In genomic region chr15:62212746-62213145, GRCh38 we compare ENCODE assay signal across 15 cellular contexts. TPM values are rescaled to one million over a fixed set of nuclear protein-coding genes. Genes with fewer than 3 reads are reported as not detected.
A peak's percentile ranks its signal among the peaks of the same experiment; 100 is the strongest.
DNase-seq lines count a peak whose midpoint lies in the region; ATAC-seq and TF ChIP-seq lines count a peak whose summit lies in the region.
"Had no signal": no experiment of that assay in that cellular context is flagged by ENCODE, and none has a peak within 500 bp of the region (broad histone marks: within the 10 kb centered on the region; RNA-seq: fewer than 3 reads in every experiment).

No MANE protein-coding gene starts in this region.

- no peak overlapping the region for H3K27ac ChIP-seq in MM.1S (ENCODE audit: low read length)

- H3K9me3 Mint-ChIP-seq in activated naive CD8-positive, alpha-beta T cell treated with anti-CD3 and anti-CD28 coated beads for 36 hours = peaks cover 7% of the 10 kb centered on the region
- H3K9me3 Mint-ChIP-seq in activated naive CD8-positive, alpha-beta T cell treated with anti-CD3 and anti-CD28 coated beads, Interleukin-2, amount 50 U/mL, for 24 hours = peaks cover 9% of the 10 kb centered on the region
- H3K9me3 Mint-ChIP-seq in activated naive CD8-positive, alpha-beta T cell treated with anti-CD3 and anti-CD28 coated beads, Interleukin-2, amount 10 ng/mL, durations not matched to agents 7 days and 5 days = peaks cover 12% of the 10 kb centered on the region

- H3K4me3 Mint-ChIP-seq in activated naive CD8-positive, alpha-beta T cell treated with anti-CD3 and anti-CD28 coated beads for 36 hours = no peak overlapping the region
- H3K4me3 Mint-ChIP-seq in activated naive CD8-positive, alpha-beta T cell treated with anti-CD3 and anti-CD28 coated beads, Interleukin-2, amount 50 U/mL, for 24 hours = no peak overlapping the region
- no peak overlapping the region for H3K4me3 Mint-ChIP-seq in activated naive CD8-positive, alpha-beta T cell treated with anti-CD3 and anti-CD28 coated beads, Interleukin-2, amount 10 ng/mL, durations not matched to agents 7 days and 5 days
- H3K4me3 Mint-ChIP-seq: H9 had no signal

- peaks cover 5% of the 10 kb centered on the region for H3K4me1 ChIP-seq in MM.1S (ENCODE audit: low read length)

- TF ChIP-seq CTCF in MM.1S (IDR thresholded peaks at IDR 0.05; ENCODE audit: low read length) = no peak

- H3K4me2 ChIP-seq in MM.1S (ENCODE audit: low read depth, low read length) = no peak overlapping the region

- no peaks in the 10 kb centered on the region for H3F3A ChIP-seq in MM.1S (ENCODE audit: insufficient read depth, low read length)

- POLR2A ChIA-PET in activated naive CD8-positive, alpha-beta T cell treated with anti-CD3 and anti-CD28 coated beads, Interleukin-2, amount 10 ng/mL, durations not matched to agents 7 days and 5 days (lab: Charles Lee) = no interaction called here

- peaks cover 5% of the 10 kb centered on the region for H3K36me3 Mint-ChIP-seq in activated naive CD8-positive, alpha-beta T cell treated with anti-CD3 and anti-CD28 coated beads for 36 hours
- H3K36me3 Mint-ChIP-seq in activated naive CD8-positive, alpha-beta T cell treated with anti-CD3 and anti-CD28 coated beads, Interleukin-2, amount 50 U/mL, for 24 hours (ENCODE audit: low read depth) = peaks cover 2% of the 10 kb centered on the region
- peaks cover 3% of the 10 kb centered on the region for H3K36me3 Mint-ChIP-seq in activated naive CD8-positive, alpha-beta T cell treated with anti-CD3 and anti-CD28 coated beads, Interleukin-2, amount 10 ng/mL, durations not matched to agents 7 days and 5 days

- H3K9me2 ChIP-seq in MM.1S (replicated peaks; ENCODE audit: insufficient read depth, low read length) = no peaks in the 10 kb centered on the region

- no peak overlapping the region for H3K9ac ChIP-seq in MM.1S (ENCODE audit: low read length)

- peaks cover 9% of the 10 kb centered on the region for H3K4me1 Mint-ChIP-seq in activated naive CD8-positive, alpha-beta T cell treated with anti-CD3 and anti-CD28 coated beads for 36 hours
- peaks cover 4% of the 10 kb centered on the region for H3K4me1 Mint-ChIP-seq in activated naive CD8-positive, alpha-beta T cell treated with anti-CD3 and anti-CD28 coated beads, Interleukin-2, amount 50 U/mL, for 24 hours
- H3K4me1 Mint-ChIP-seq in activated naive CD8-positive, alpha-beta T cell treated with anti-CD3 and anti-CD28 coated beads, Interleukin-2, amount 10 ng/mL, durations not matched to agents 7 days and 5 days = peaks cover 9% of the 10 kb centered on the region

- H3K9me3 ChIP-seq in MM.1S (replicated peaks; ENCODE audit: insufficient read depth, low read length) = no peaks in the 10 kb centered on the region

- H4K20me1 ChIP-seq in MM.1S (ENCODE audit: insufficient read depth, low read length) = no peaks in the 10 kb centered on the region

- intact Hi-C loops in left ventricle myocardium superior (cut with micrococcal nuclease) = no loop called here

- peak overlapping the region; percentile 65 for H3K27ac Mint-ChIP-seq in activated naive CD8-positive, alpha-beta T cell treated with anti-CD3 and anti-CD28 coated beads for 36 hours
- no peak overlapping the region for H3K27ac Mint-ChIP-seq in activated naive CD8-positive, alpha-beta T cell treated with anti-CD3 and anti-CD28 coated beads, Interleukin-2, amount 50 U/mL, for 24 hours
- peak overlapping the region; percentile 22 for H3K27ac Mint-ChIP-seq in activated naive CD8-positive, alpha-beta T cell treated with anti-CD3 and anti-CD28 coated beads, Interleukin-2, amount 10 ng/mL, durations not matched to agents 7 days and 5 days
- H3K27ac Mint-ChIP-seq: H9 had no signal

- H3K27me3 Mint-ChIP-seq in activated naive CD8-positive, alpha-beta T cell treated with anti-CD3 and anti-CD28 coated beads for 36 hours = peaks cover 21% of the 10 kb centered on the region
- peaks cover 2% of the 10 kb centered on the region for H3K27me3 Mint-ChIP-seq in activated naive CD8-positive, alpha-beta T cell treated with anti-CD3 and anti-CD28 coated beads, Interleukin-2, amount 50 U/mL, for 24 hours
- H3K27me3 Mint-ChIP-seq in activated naive CD8-positive, alpha-beta T cell treated with anti-CD3 and anti-CD28 coated beads, Interleukin-2, amount 10 ng/mL, durations not matched to agents 7 days and 5 days = peaks cover 12% of the 10 kb centered on the region

- DNase-seq in activated naive CD8-positive, alpha-beta T cell treated with anti-CD3 and anti-CD28 coated beads for 36 hours = no peak
- DNase-seq in activated naive CD8-positive, alpha-beta T cell treated with anti-CD3 and anti-CD28 coated beads, Interleukin-2, amount 50 U/mL, for 24 hours = no peak
- DNase-seq in MM.1S = peak; percentile 61
- DNase-seq in activated naive CD8-positive, alpha-beta T cell treated with anti-CD3 and anti-CD28 coated beads, Interleukin-2, amount 10 ng/mL, durations not matched to agents 7 days and 5 days = no peak
- DNase-seq in DMS53 treated with DMSO at 0.1 percent for 48 hours (lab: John Stamatoyannopoulos, UW; ENCODE audit: unreplicated experiment) = no peak
- DNase-seq in stimulated activated CD4-positive, alpha-beta T cell treated with anti-CD3 and anti-CD28 coated beads, Interleukin-4, amount 100 ng/mL, for 24 hours = no peak
- DNase-seq in left ventricle myocardium superior = no peak
- DNase-seq: H9, Kasumi-1, NCI-H1417, NCI-H2029, NCI-H2171 treated with DMSO at 0.1 percent for 48 hours had no signal

- H2AFZ ChIP-seq in MM.1S (ENCODE audit: low read length) = no peak overlapping the region

- no peaks in the 10 kb centered on the region for H3K36me3 ChIP-seq in MM.1S (replicated peaks; ENCODE audit: insufficient read depth, low read length)

- no peaks in the 10 kb centered on the region for H3K79me2 ChIP-seq in MM.1S (ENCODE audit: low read length)

- H3K27me3 ChIP-seq in MM.1S (replicated peaks; ENCODE audit: insufficient read depth, low read length) = no peaks in the 10 kb centered on the region

- no peak overlapping the region for H3K4me3 ChIP-seq in MM.1S (ENCODE audit: low read length)

- no peak for ATAC-seq in activated naive CD8-positive, alpha-beta T cell treated with anti-CD3 and anti-CD28 coated beads, Interleukin-2, amount 50 U/mL, for 24 hours
- peak; percentile 74 for ATAC-seq in activated naive CD8-positive, alpha-beta T cell treated with anti-CD3 and anti-CD28 coated beads, Interleukin-2, amount 10 ng/mL, durations not matched to agents 7 days and 5 days (ENCODE audit: low read depth)
- ATAC-seq in left ventricle myocardium superior = no peak
- ATAC-seq: HepG2, Panc1, Right ventricle myocardium inferior had no signal

RNA-seq across cellular contexts. Expression of gene C2CD4B, which starts 47.7 kb away (rescaled TPM):
- not detected for total RNA-seq in activated naive CD8-positive, alpha-beta T cell treated with anti-CD3 and anti-CD28 coated beads for 36 hours
- not detected for total RNA-seq in activated naive CD8-positive, alpha-beta T cell treated with anti-CD3 and anti-CD28 coated beads, Interleukin-2, amount 10 ng/mL, durations not matched to agents 7 days and 5 days
- 1.7 TPM for total RNA-seq in left ventricle myocardium superior
- total RNA-seq: HepG2 had no signal
